In the genomic region with DNA sequence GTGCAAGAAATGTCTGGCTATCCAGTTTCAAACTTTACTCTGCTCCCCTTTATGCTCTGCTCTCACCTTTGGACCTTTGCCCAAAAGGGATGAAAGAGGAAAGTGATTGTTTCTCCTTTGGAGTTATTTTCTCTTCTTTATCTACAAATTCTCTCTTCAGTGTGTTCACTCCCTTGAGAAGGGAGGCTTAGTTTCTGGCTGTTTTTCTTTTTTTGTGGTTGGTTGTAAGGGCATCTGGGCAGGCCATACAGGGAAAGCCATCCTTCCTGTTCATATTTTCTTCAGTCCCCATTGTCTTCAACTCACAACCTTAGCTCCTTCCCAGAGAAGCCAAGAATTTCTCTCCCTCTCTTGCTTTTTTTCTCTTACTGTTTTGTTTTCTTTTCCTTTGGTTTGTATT, we compare ENCODE assay signal across 11 cellular contexts. TPM values are rescaled to one million over a fixed set of nuclear protein-coding genes. Genes with fewer than 3 reads are reported as not detected.
DNase-seq lines count a peak whose midpoint lies in the region; ATAC-seq, FAIRE-seq and TF ChIP-seq lines count a peak whose summit lies in the region.
"Not testable (repeated sequence)": the region's sequence is repeated elsewhere in the genome, so short reads cannot be mapped to it uniquely, and the experiment has no call there.
"Had no signal": no experiment of that assay in that cellular context is flagged by ENCODE, and none has a peak within 500 bp of the region (broad histone marks: within the 10 kb centered on the region; RNA-seq: fewer than 3 reads in every experiment).

No MANE protein-coding gene starts in this region.

- H3K27ac ChIP-seq in H1 (ENCODE audit: low read depth, low read length); keratinocyte (ENCODE audit: control insufficient read depth, insufficient read depth, low read length): not testable (repeated sequence)

- not testable (repeated sequence) for DNase-seq in H54 (ENCODE audit: insufficient read length, low spot score); HTR-8/SVneo (ENCODE audit: insufficient read length, low spot score); H1 (ENCODE audit: low read depth in 1 of 2, low spot score in 2 of 2); keratinocyte (ENCODE audit: low read depth, low spot score)

- not testable (repeated sequence) for H3K4me1 ChIP-seq in H1 (replicated peaks in 1 of 4; ENCODE audit: control insufficient read depth in 3 of 4, insufficient read depth in 4 of 4, low read length in 3 of 4); keratinocyte (ENCODE audit: control insufficient read depth, extremely low read depth, insufficient read depth, low read length)

- not testable (repeated sequence) for H3K56ac ChIP-seq in H1 (replicated peaks; ENCODE audit: insufficient read length, low read depth, low read length)

- not testable (repeated sequence) for H3K23me2 ChIP-seq in H1 (ENCODE audit: low read depth, low read length)

- H2BK120ac ChIP-seq in H1 (replicated peaks; ENCODE audit: low read depth, low read length), result not testable (repeated sequence)

- CTCF ChIA-PET in H1 (lab: Charles Lee; ENCODE audit: partially characterized antibody), result not testable (repeated sequence)

- TF ChIP-seq CTCF in H1 (IDR thresholded peaks at IDR 0.05; ENCODE audit: control extremely low read depth in 1 of 3, insufficient read depth in 1 of 3, low read depth in 1 of 3, low read length in 3 of 3); keratinocyte (optimal IDR thresholded peaks at IDR 0.05 in 1 of 3, IDR thresholded peaks at IDR 0.05 in 1 of 3, conservative IDR thresholded peaks at IDR 0.05 in 1 of 3; ENCODE audit: extremely low read depth in 1 of 3, insufficient read depth in 2 of 3, low read length in 3 of 3): not testable (repeated sequence)

- TF ChIP-seq EP300 in H1 (IDR thresholded peaks at IDR 0.05; ENCODE audit: borderline replicate concordance in 1 of 2, low read depth in 2 of 2, low read length in 2 of 2), result not testable (repeated sequence)

- H3K18ac ChIP-seq in H1 (ENCODE audit: extremely low read depth, low read length), result not testable (repeated sequence)

- H3K36me3 ChIP-seq in H1 (ENCODE audit: control insufficient read depth in 2 of 4, insufficient read depth in 4 of 4, low read length in 3 of 4); keratinocyte (ENCODE audit: control insufficient read depth in 2 of 2, extremely low read depth in 1 of 2, insufficient read depth in 2 of 2, low read length in 2 of 2): not testable (repeated sequence)

- not testable (repeated sequence) for H3K9me1 ChIP-seq in keratinocyte (ENCODE audit: control insufficient read depth, extremely low read depth, insufficient read depth, low read length)

- POLR2A ChIA-PET in H1 (lab: Charles Lee; ENCODE audit: partially characterized antibody), result not testable (repeated sequence)

- H2BK15ac ChIP-seq in H1 (ENCODE audit: low read length), result not testable (repeated sequence)

- TF ChIP-seq RAD21 in H1 (IDR thresholded peaks at IDR 0.05 in 1 of 2, conservative IDR thresholded peaks at IDR 0.05 in 1 of 2; ENCODE audit: low read depth in 2 of 2, low read length in 2 of 2), result not testable (repeated sequence)

- not testable (repeated sequence) for H2BK5ac ChIP-seq in H1 (ENCODE audit: low read depth, low read length)

- H3K14ac ChIP-seq in H1 (ENCODE audit: insufficient read length), result not testable (repeated sequence)

- TF ChIP-seq POLR2A in H54 (IDR thresholded peaks at IDR 0.05; ENCODE audit: low read depth, low read length); H1 (IDR thresholded peaks at IDR 0.05; ENCODE audit: control extremely low read depth in 1 of 2, low read depth in 2 of 2, low read length in 2 of 2): not testable (repeated sequence)

- dilution Hi-C loops in keratinocyte (cut with MboI; ENCODE audit: extremely low pct_ligation_motif_present, low sequenced_read_pairs), result not testable (repeated sequence)

- H3K79me1 ChIP-seq in H1 (ENCODE audit: low read depth, low read length), result not testable (repeated sequence)

- not testable (repeated sequence) for H2AK5ac ChIP-seq in H1 (ENCODE audit: low read depth, low read length)

- ATAC-seq in SK-N-SH treated with all-trans-retinoic acid at 6 μM for 48 hours, result peak; percentile 78

- not testable (repeated sequence) for H3K79me2 ChIP-seq in H1 (ENCODE audit: control insufficient read depth in 1 of 2, insufficient read depth in 2 of 2, low read length in 2 of 2); keratinocyte (ENCODE audit: control insufficient read depth, insufficient read depth, low read length)

- not testable (repeated sequence) for H3K4me3 ChIP-seq in H1 (ENCODE audit: extremely low read depth in 1 of 4, insufficient read depth in 2 of 4, low read depth in 3 of 4, low read length in 4 of 4); keratinocyte (ENCODE audit: control insufficient read depth in 2 of 3, extremely low read depth in 1 of 3, insufficient read depth in 2 of 3, low read depth in 1 of 3, low read length in 3 of 3)

- not testable (repeated sequence) for H3K23ac ChIP-seq in H1 (ENCODE audit: insufficient read length)

- not testable (repeated sequence) for H4K5ac ChIP-seq in H1 (ENCODE audit: insufficient read length, low read depth, low read length)

- H3K4me2 ChIP-seq in H1 (ENCODE audit: insufficient read depth in 1 of 2, low read depth in 2 of 2, low read length in 2 of 2); keratinocyte (ENCODE audit: control insufficient read depth, extremely low read depth, insufficient read depth, low read depth, low read length): not testable (repeated sequence)

- H2BK12ac ChIP-seq in H1 (ENCODE audit: low read depth, low read length), result not testable (repeated sequence)

- not testable (repeated sequence) for H3K9me3 ChIP-seq in H1 (ENCODE audit: insufficient read depth in 2 of 2, low read depth in 1 of 2, low read length in 1 of 2); keratinocyte (ENCODE audit: control insufficient read depth, low read depth, low read length)

- not testable (repeated sequence) for H3K4ac ChIP-seq in H1 (replicated peaks; ENCODE audit: insufficient read length, low read depth, low read length)

- not testable (repeated sequence) for H4K8ac ChIP-seq in H1 (ENCODE audit: extremely low read depth, insufficient read depth, low read length)

- H4K20me1 ChIP-seq in H1 (replicated peaks in 1 of 2; ENCODE audit: control insufficient read depth in 1 of 2, insufficient read depth in 2 of 2, low read length in 2 of 2); keratinocyte (ENCODE audit: control insufficient read depth, extremely low read depth, insufficient read depth, low read length): not testable (repeated sequence)

- not testable (repeated sequence) for H2AFZ ChIP-seq in H1 (ENCODE audit: low read length); keratinocyte (ENCODE audit: control insufficient read depth, low read length)

- FAIRE-seq in H54 (lab: Jason Lieb, UNC) (peak; percentile 27), HTR-8/SVneo (lab: Jason Lieb, UNC) (peak; percentile 28), H1 (lab: Jason Lieb, UNC) (peak; percentile 86), keratinocyte (lab: Jason Lieb, UNC) (peak; percentile 93)

- not testable (repeated sequence) for H3K9ac ChIP-seq in H1 (replicated peaks in 1 of 4; ENCODE audit: extremely low read depth in 1 of 4, low read depth in 3 of 4, low read length in 3 of 4); keratinocyte (ENCODE audit: control insufficient read depth, extremely low read depth, insufficient read depth, low read length)

- H4K91ac ChIP-seq in H1 (replicated peaks; ENCODE audit: insufficient read length, low read length), result not testable (repeated sequence)

- not testable (repeated sequence) for H2BK20ac ChIP-seq in H1 (ENCODE audit: low read length)

- not testable (repeated sequence) for H3K27me3 ChIP-seq in H1 (replicated peaks in 1 of 4; ENCODE audit: control insufficient read depth in 3 of 4, extremely low read depth in 1 of 4, insufficient read depth in 3 of 4, low read length in 3 of 4); keratinocyte (ENCODE audit: control insufficient read depth, extremely low read depth, insufficient read depth, low read length)

RNA-seq across cellular contexts. Expression of a gene that starts 2.5 kb away (rescaled TPM):
- not detected in 2 replicates for total RNA-seq in H1 (2021; fragmentation: NEBNext Ultra II Directional; extraction: Animal tissue kit (Norgen Biotek cat#: 25700))
- polyA plus RNA-seq in H1 (2011; rRNA removed) (not detected in 2 replicates), keratinocyte (not detected in 3 replicates)
- polyA plus RNA-seq in H1 (2011; cell fraction: cytosol; rRNA removed), result not detected
- polyA plus RNA-seq in H1 (2011; cell fraction: nucleus; rRNA removed), result not detected
- polyA plus RNA-seq in H1 (2012, experiment 1 of 2), result not detected in 4 replicates
- not detected for polyA plus RNA-seq in H1 (2012, experiment 2 of 2)
- not detected for polyA plus RNA-seq in H1 (2013, experiment 1 of 2)
- not detected for polyA plus RNA-seq in H1 (2013, experiment 2 of 2)
- polyA minus RNA-seq in H1 (2011; rRNA and poly(A)+ RNA removed), result not detected in 2 replicates
- polyA minus RNA-seq in H1 (2011; cell fraction: cytosol; rRNA and poly(A)+ RNA removed), result not detected
- polyA minus RNA-seq in H1 (2011; cell fraction: nucleus; rRNA and poly(A)+ RNA removed), result not detected
- not detected for polyA plus RNA-seq in keratinocyte (2011; ENCODE audit: low read depth)
- polyA plus RNA-seq in keratinocyte (2011; cell fraction: cytosol; rRNA removed), result not detected in 2 replicates
- not detected in 2 replicates for polyA plus RNA-seq in keratinocyte (2011; cell fraction: nucleus; rRNA removed)
- polyA plus RNA-seq in keratinocyte (2012; ENCODE audit: low replicate concordance), result not detected in 2 replicates
- polyA minus RNA-seq in keratinocyte, result not detected in 3 replicates
- polyA minus RNA-seq in keratinocyte (2011; cell fraction: cytosol; rRNA and poly(A)+ RNA removed), result not detected
- not detected in 2 replicates for polyA minus RNA-seq in keratinocyte (2011; cell fraction: nucleus; rRNA and poly(A)+ RNA removed)
- total RNA-seq: A673; CD4-positive, alpha-beta memory T cell; CD4-positive, CD25-positive, alpha-beta regulatory T cell; CD8-positive, alpha-beta memory T cell had no signal
- polyA plus RNA-seq: AG04450; CD14-positive monocyte; CD4-positive, alpha-beta memory T cell; CD4-positive, CD25-positive, alpha-beta regulatory T cell; CD8-positive, alpha-beta memory T cell had no signal

RNA-seq across cellular contexts. Expression of a gene that starts 46.0 kb away (rescaled TPM):
- 1.3 and 1.4 TPM in 2 replicates for total RNA-seq in H1 (2021; fragmentation: NEBNext Ultra II Directional; extraction: Animal tissue kit (Norgen Biotek cat#: 25700))
- polyA plus RNA-seq in H1 (2011; rRNA removed), result 2.0 and 3.5 TPM in 2 replicates
- 2.6 TPM for polyA plus RNA-seq in H1 (2011; cell fraction: cytosol; rRNA removed)
- polyA plus RNA-seq in H1 (2011; cell fraction: nucleus; rRNA removed), result 2.9 TPM
- polyA plus RNA-seq in H1 (2012, experiment 1 of 2), result 1.8 to 2.2 TPM (median 1.9 TPM) in 4 replicates
- polyA plus RNA-seq in H1 (2012, experiment 2 of 2), result 1.3 TPM
- polyA plus RNA-seq in H1 (2013, experiment 1 of 2), result 3.1 TPM
- 3.4 TPM for polyA plus RNA-seq in H1 (2013, experiment 2 of 2)
- 1.4 and 3.9 TPM in 2 replicates for polyA minus RNA-seq in H1 (2011; rRNA and poly(A)+ RNA removed)
- polyA minus RNA-seq in H1 (2011; cell fraction: cytosol; rRNA and poly(A)+ RNA removed), result 0.44 TPM
- 1.3 TPM for polyA minus RNA-seq in H1 (2011; cell fraction: nucleus; rRNA and poly(A)+ RNA removed)
- 0.93 to 1.2 TPM (median 1.00 TPM) in 3 replicates for polyA plus RNA-seq in keratinocyte
- 0.40 TPM for polyA plus RNA-seq in keratinocyte (2011; ENCODE audit: low read depth)
- polyA plus RNA-seq in keratinocyte (2011; cell fraction: cytosol; rRNA removed), result 0.55 and 0.90 TPM in 2 replicates
- polyA plus RNA-seq in keratinocyte (2011; cell fraction: nucleus; rRNA removed), result 2.6 and 3.4 TPM in 2 replicates
- 0.24 and 0.34 TPM in 2 replicates for polyA plus RNA-seq in keratinocyte (2012; ENCODE audit: low replicate concordance)
- polyA minus RNA-seq in keratinocyte, result 0.23 to 0.61 TPM in 2 of 3 replicates, not detected in the other
- polyA minus RNA-seq in keratinocyte (2011; cell fraction: cytosol; rRNA and poly(A)+ RNA removed), result not detected
- polyA minus RNA-seq in keratinocyte (2011; cell fraction: nucleus; rRNA and poly(A)+ RNA removed), result 0.74 and 1.0 TPM in 2 replicates
- total RNA-seq: A673; CD4-positive, alpha-beta memory T cell; CD4-positive, CD25-positive, alpha-beta regulatory T cell; CD8-positive, alpha-beta memory T cell had no signal
- polyA plus RNA-seq: AG04450; CD14-positive monocyte; CD4-positive, alpha-beta memory T cell; CD4-positive, CD25-positive, alpha-beta regulatory T cell; CD8-positive, alpha-beta memory T cell had no signal
